16 cellular contexts compared by ENCODE assay signal in the genomic region with DNA sequence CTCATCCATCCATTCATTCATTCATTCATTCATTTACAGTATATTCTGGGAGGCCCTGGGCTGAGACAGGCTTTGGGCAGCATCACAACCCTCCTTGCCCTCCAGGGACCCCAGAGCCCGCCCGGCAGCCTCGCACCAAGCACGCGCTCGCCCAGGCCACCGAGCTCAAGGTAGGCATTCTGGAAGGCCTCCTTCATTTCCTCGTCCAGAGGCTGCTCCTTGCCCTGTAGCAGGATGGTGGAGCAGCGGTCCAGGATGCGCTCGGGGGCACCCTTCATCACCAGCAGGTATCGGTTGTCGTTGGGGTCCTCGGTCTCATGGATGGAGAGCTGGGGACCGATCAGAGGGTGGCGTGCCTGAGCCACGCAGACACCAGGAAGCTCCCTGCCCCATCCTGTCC. TPM values are rescaled to one million over a fixed set of nuclear protein-coding genes. Genes with fewer than 3 reads are reported as not detected.
DNase-seq lines count a peak whose midpoint lies in the region; ATAC-seq, FAIRE-seq and TF ChIP-seq lines count a peak whose summit lies in the region.
"Had no signal": no experiment of that assay in that cellular context is flagged by ENCODE, and none has a peak within 500 bp of the region (broad histone marks: within the 10 kb centered on the region; RNA-seq: fewer than 3 reads in every experiment).

No MANE protein-coding gene starts in this region.

- peak in 2 of 3 donors; percentile 40 for DNase-seq in right cardiac atrium
- DNase-seq in left cardiac atrium = no peak
- DNase-seq in K562 (ENCODE audit: extremely low read depth in 1 of 4, low spot score in 3 of 4) = no peak
- no peak for DNase-seq in neuronal stem cell (ENCODE audit: low spot score)
- DNase-seq: C1 segment of cervical spinal cord; Calu3; CD4-positive, alpha-beta memory T cell; COR-L47; DND-41; HFFc6 had no signal

- no peak for TF ChIP-seq EP300 in K562 (IDR thresholded peaks at IDR 0.05; ENCODE audit: low read length)

- H4K20me1 ChIP-seq in K562 (replicated peaks; ENCODE audit: control insufficient read depth, insufficient read depth, low read length) = peaks cover 2% of the 10 kb centered on the region

- no peak for TF ChIP-seq POLR2A in K562 (conservative IDR thresholded peaks at IDR 0.05)

- H3K4me2 ChIP-seq in K562 (ENCODE audit: insufficient read depth, low read length) (no peak overlapping the region), neuronal stem cell (ENCODE audit: insufficient read depth, low read length, poor library complexity, severe bottlenecking) (no peak overlapping the region)

- H3K4me3 ChIP-seq in right cardiac atrium (ENCODE audit: low read length) (no peak overlapping the region), K562 (no peak overlapping the region), neuronal stem cell (ENCODE audit: low read length in 2 of 2) (no peak overlapping the region)

- no peak overlapping the region for H2BK5ac ChIP-seq in neuronal stem cell (ENCODE audit: low read length)

- TF ChIP-seq CTCF in K562 (IDR thresholded peaks at IDR 0.05 in 2 of 3, conservative IDR thresholded peaks at IDR 0.05 in 1 of 3; ENCODE audit: insufficient read depth in 2 of 3, low read depth in 1 of 3, low read length in 3 of 3) = 0 out of 6 replicates have a peak, but pooled peaks of 1 of the 3 experiments have one; percentile 8

- no peaks in the 10 kb centered on the region for H3K4me1 ChIP-seq in right cardiac atrium (ENCODE audit: control insufficient read depth, insufficient read depth, low read length)
- peaks cover 0 to 15% of the 10 kb centered on the region in 2 experiments; a peak in 2 of 5 replicates for H3K4me1 ChIP-seq in K562 (replicated peaks in 1 of 2; ENCODE audit: control insufficient read depth in 2 of 2, insufficient read depth in 2 of 2, low read length in 2 of 2)
- H3K4me1 ChIP-seq in neuronal stem cell (ENCODE audit: control insufficient read depth in 2 of 2, insufficient read depth in 1 of 2, low read depth in 1 of 2, low read length in 2 of 2) = no peaks in the 10 kb centered on the region

- H4K8ac ChIP-seq in neuronal stem cell (ENCODE audit: low read depth, low read length) = no peak overlapping the region

- POLR2A ChIA-PET in K562 (lab: Yijun Ruan, JAX) = interaction anchor here (1.2 kb wide), 1 partner anchor 20 kb away, joined by 3 read pairs; a partner anchor contains a TSS

- peak overlapping the region; percentile 31 for H3K23ac ChIP-seq in neuronal stem cell (ENCODE audit: low read depth, low read length, poor library complexity)

- no peak overlapping the region; a peak in 1 of 4 replicates for H3K9ac ChIP-seq in K562 (ENCODE audit: insufficient read depth in 1 of 2, low read depth in 2 of 2, low read length in 2 of 2)
- peak overlapping the region; percentile 70 for H3K9ac ChIP-seq in neuronal stem cell (ENCODE audit: low read depth, low read length, poor library complexity)

- no peak overlapping the region for H3K14ac ChIP-seq in neuronal stem cell (ENCODE audit: low read length)

- H2AK5ac ChIP-seq in neuronal stem cell (ENCODE audit: low read depth, low read length) = no peak overlapping the region

- in situ Hi-C loops in K562 (cut with MboI) = no loop called here

- H3K27ac ChIP-seq in right cardiac atrium (ENCODE audit: low read length) = no peak overlapping the region
- no peak overlapping the region for H3K27ac ChIP-seq in K562 (ENCODE audit: extremely low read depth, low read depth, low read length)
- no peak overlapping the region for H3K27ac ChIP-seq in neuronal stem cell (replicated peaks; ENCODE audit: low read length)

- no peak overlapping the region for H2AFZ ChIP-seq in K562 (ENCODE audit: low read depth, low read length)
- H2AFZ ChIP-seq in neuronal stem cell (ENCODE audit: low read length) = no peak overlapping the region

- H3K79me2 ChIP-seq in K562 (ENCODE audit: control insufficient read depth, insufficient read depth, low read length) = no peaks in the 10 kb centered on the region

- WGBS in right cardiac atrium = 88% methylated on average over 17 of the region's 17 CpGs
- 8% methylated on average over 17 of the region's 17 CpGs for WGBS in K562 (ENCODE audit: insufficient coverage, low coverage, missing lambda C conversion rate)
- WGBS in neuronal stem cell (ENCODE audit: extremely low coverage in 2 of 2, insufficient read length in 2 of 2, insufficient replicate concordance in 1 of 2), 2 donors = no CpG with 5 or more reads among the region's 17 CpGs

- BruUV-seq in K562 (replicated peaks; lab: Mats Ljungman, UMichigan) = no TSS peak

- no peak overlapping the region for H3K18ac ChIP-seq in neuronal stem cell (ENCODE audit: low read length)

- no peak overlapping the region for H2BK15ac ChIP-seq in neuronal stem cell (ENCODE audit: low read length)

- no peak overlapping the region for H4K91ac ChIP-seq in neuronal stem cell (ENCODE audit: low read depth, low read length, poor library complexity)

- H3K4ac ChIP-seq in neuronal stem cell (ENCODE audit: low read length) = no peak overlapping the region

- TF ChIP-seq RAD21 in K562 (CRISPR knock-in tag; conservative IDR thresholded peaks at IDR 0.05 in 1 of 2, IDR thresholded peaks at IDR 0.05 in 1 of 2) = no peak

- H3K27me3 ChIP-seq in right cardiac atrium (ENCODE audit: control insufficient read depth, insufficient read depth) (no peaks in the 10 kb centered on the region), K562 (ENCODE audit: control insufficient read depth in 2 of 2, insufficient read depth in 2 of 2, low read length in 2 of 2) (peaks cover 34 to 57% of the 10 kb centered on the region in 2 experiments), neuronal stem cell (ENCODE audit: control insufficient read depth in 3 of 3, insufficient read depth in 3 of 3, low read depth in 1 of 3, low read length in 3 of 3) (no peaks in the 10 kb centered on the region)

- H3K36me3 ChIP-seq in K562 (ENCODE audit: control insufficient read depth, insufficient read depth, low read length) = no peaks in the 10 kb centered on the region
- H3K36me3 ChIP-seq in neuronal stem cell (replicated peaks in 1 of 2; ENCODE audit: control insufficient read depth in 2 of 2, insufficient read depth in 2 of 2, low read length in 2 of 2) = peaks cover 3 to 14% of the 10 kb centered on the region in 2 donors

- intact Hi-C loops in right cardiac atrium (cut with DNase I) = no loop called here
- intact Hi-C loops in left cardiac atrium (cut with DNase I) = no loop called here
- intact Hi-C loops in K562 (cut with micrococcal nuclease) = no loop called here

- H3K9me3 ChIP-seq in right cardiac atrium (ENCODE audit: control insufficient read depth, low read length) (no peaks in the 10 kb centered on the region), K562 (replicated peaks; ENCODE audit: control insufficient read depth, insufficient read depth, low read depth, low read length) (no peaks in the 10 kb centered on the region), neuronal stem cell (replicated peaks in 1 of 2; ENCODE audit: control insufficient read depth in 2 of 2, insufficient read depth in 1 of 2, low read depth in 1 of 2, low read length in 2 of 2) (no peaks in the 10 kb centered on the region)

- no peak overlapping the region for H2BK12ac ChIP-seq in neuronal stem cell (ENCODE audit: low read length)

- H2BK120ac ChIP-seq in neuronal stem cell (ENCODE audit: low read depth, low read length) = no peak overlapping the region

- ATAC-seq in right cardiac atrium (no peak), left cardiac atrium (no peak), K562 (no peak; the same call in 2 of the 3 replicates), HG02623 (IDR thresholded peaks at IDR 0.05; ENCODE audit: unreplicated experiment) (no peak), HG02840 (IDR thresholded peaks at IDR 0.05; ENCODE audit: low FRiP score, unreplicated experiment) (no peak)
- ATAC-seq: HCT116 had no signal

- FAIRE-seq in K562 (lab: Jason Lieb, UNC) = no peak
- FAIRE-seq: G401.6, GM12892 had no signal

- H3K79me1 ChIP-seq in neuronal stem cell (ENCODE audit: low read depth, low read length) = no peaks in the 10 kb centered on the region

- peaks cover 2% of the 10 kb centered on the region for H3K9me1 ChIP-seq in K562 (ENCODE audit: control insufficient read depth, insufficient read depth, low read length)

- CTCF ChIA-PET in K562 (lab: Yijun Ruan, JAX; ENCODE audit: low intra/inter-chr PET ratio) = interaction anchor here (0.6 kb wide), 1 partner anchor 142 kb away, joined by 4 read pairs; no protein-coding TSS in a partner anchor

RNA-seq across cellular contexts. Expression of a gene that starts 15.6 kb away (rescaled TPM):
- total RNA-seq in right cardiac atrium = 100 to 1,000 TPM; 194 to 295 (median 234) TPM
- 104 TPM for polyA plus RNA-seq in right cardiac atrium
- total RNA-seq in left cardiac atrium = 100 to 1,000 TPM; 235 to 274 TPM
- 0.35 and 2.3 TPM in 2 replicates for total RNA-seq in K562 (2011; cell fraction: chromatin; rRNA removed; ENCODE audit: low replicate concordance)
- 0.50 and 0.53 TPM in 2 replicates for total RNA-seq in K562 (2011; cell fraction: nucleolus; rRNA removed)
- 0.37 TPM in 1 of 2 replicates, not detected in the other for total RNA-seq in K562 (2011; cell fraction: nucleoplasm; rRNA removed)
- total RNA-seq in K562 (2014; rRNA removed) = 0.27 TPM in 1 of 2 replicates, not detected in the other
- 0.03 and 0.04 TPM in 2 replicates for total RNA-seq in K562 (2014; rRNA removed; fragmentation: Illumina TruSeq; extraction: Trizol)
- total RNA-seq in K562 (2015; rRNA removed; fragmentation: Illumina TruSeq; extraction: Trizol) = 0.15 TPM in 1 of 2 replicates, not detected in the other
- 0.56 and 1.0 TPM in 2 replicates for total RNA-seq in K562 (2021)
- 0.01 and 0.03 TPM in 2 replicates for polyA plus RNA-seq in K562 (2011; rRNA removed)
- polyA plus RNA-seq in K562 (2011; cell fraction: cytosol; rRNA removed) = 0.03 TPM in 1 of 2 replicates, not detected in the other
- polyA plus RNA-seq in K562 (2011; cell fraction: nucleus; rRNA removed) = 0.13 TPM in 1 of 2 replicates, not detected in the other
- polyA plus RNA-seq in K562 (2012) = 0.62 and 1.7 TPM in 2 replicates
- 0.30 and 0.60 TPM in 2 replicates for polyA plus RNA-seq in K562 (2014; fragmentation: Illumina TruSeq; extraction: Trizol)
- polyA plus RNA-seq in K562 (2014; fragmentation: Nextera tagmentation; extraction: Ambion mirVana) = not detected
- polyA plus RNA-seq in K562 (2014; rRNA removed) = 0.07 and 0.11 TPM in 2 replicates
- polyA minus RNA-seq in K562 (2011; rRNA and poly(A)+ RNA removed) = 0.06 and 0.11 TPM in 2 replicates
- polyA minus RNA-seq in K562 (2011; cell fraction: cytosol; rRNA and poly(A)+ RNA removed) = 0.19 TPM in 1 of 2 replicates, not detected in the other
- polyA minus RNA-seq in K562 (2011; cell fraction: nucleus; rRNA and poly(A)+ RNA removed) = 0.40 TPM in 1 of 2 replicates, not detected in the other
- polyA plus RNA-seq in neuronal stem cell (2013, experiment 1 of 2) = 2.5 TPM
- 2.6 TPM for polyA plus RNA-seq in neuronal stem cell (2013, experiment 2 of 2)

RNA-seq across cellular contexts. Expression of a gene that starts 19.3 kb away (rescaled TPM):
- total RNA-seq in right cardiac atrium (100 to 1,000 TPM in 1 of 4 donors, 10 to 100 TPM in 3; 79.6 to 113 (median 90.3) TPM), left cardiac atrium (100 to 1,000 TPM in 1 of 2 donors, 10 to 100 TPM in 1; 91.4 to 117 TPM), K562 (2014; rRNA removed) (24.5 and 32.7 TPM in 2 replicates), K562 (2014; rRNA removed; fragmentation: Illumina TruSeq; extraction: Trizol) (2.5 and 4.6 TPM in 2 replicates), K562 (2015; rRNA removed; fragmentation: Illumina TruSeq; extraction: Trizol) (7.1 and 7.2 TPM in 2 replicates), K562 (2021) (23.2 and 24.0 TPM in 2 replicates)
- polyA plus RNA-seq in right cardiac atrium (140 TPM), K562 (2011; rRNA removed) (17.7 and 36.3 TPM in 2 replicates), K562 (2014; fragmentation: Illumina TruSeq; extraction: Trizol) (2.4 and 7.8 TPM in 2 replicates), K562 (2014; fragmentation: Nextera tagmentation; extraction: Ambion mirVana) (1 to 10 TPM; 5.2 to 9.3 TPM), K562 (2014; rRNA removed) (28.1 and 44.0 TPM in 2 replicates)
- total RNA-seq in K562 (2011; cell fraction: chromatin; rRNA removed; ENCODE audit: low replicate concordance) = 19.9 and 51.2 TPM in 2 replicates
- total RNA-seq in K562 (2011; cell fraction: nucleolus; rRNA removed) = 69.7 and 71.9 TPM in 2 replicates
- total RNA-seq in K562 (2011; cell fraction: nucleoplasm; rRNA removed) = 51.7 and 54.7 TPM in 2 replicates
- polyA plus RNA-seq in K562 (2011; cell fraction: cytosol; rRNA removed) = 84.6 and 116 TPM in 2 replicates
- 38.9 and 57.8 TPM in 2 replicates for polyA plus RNA-seq in K562 (2011; cell fraction: nucleus; rRNA removed)
- polyA plus RNA-seq in K562 (2012) = 22.9 and 60.5 TPM in 2 replicates
- polyA minus RNA-seq in K562 (2011; rRNA and poly(A)+ RNA removed) = 8.2 and 10.6 TPM in 2 replicates
- polyA minus RNA-seq in K562 (2011; cell fraction: cytosol; rRNA and poly(A)+ RNA removed) = 7.3 and 10.4 TPM in 2 replicates
- polyA minus RNA-seq in K562 (2011; cell fraction: nucleus; rRNA and poly(A)+ RNA removed) = 12.3 and 23.0 TPM in 2 replicates
- 83.3 TPM for polyA plus RNA-seq in neuronal stem cell (2013, experiment 1 of 2)
- 90.0 TPM for polyA plus RNA-seq in neuronal stem cell (2013, experiment 2 of 2)

RNA-seq across cellular contexts. Expression of a gene that starts 50.2 kb away (rescaled TPM):
- total RNA-seq in right cardiac atrium (under 1 TPM in 1 of 4 donors, not detected in 3; 0.20 TPM), left cardiac atrium (under 1 TPM in 1 of 2 donors, not detected in 1; 0.16 TPM), K562 (2014; rRNA removed) (0.16 and 0.32 TPM in 2 replicates), K562 (2014; rRNA removed; fragmentation: Illumina TruSeq; extraction: Trizol) (0.10 TPM in 1 of 2 replicates, not detected in the other), K562 (2015; rRNA removed; fragmentation: Illumina TruSeq; extraction: Trizol) (0.11 TPM in 1 of 2 replicates, not detected in the other), K562 (2021) (0.67 and 0.75 TPM in 2 replicates)
- polyA plus RNA-seq in right cardiac atrium (0.02 TPM), K562 (2011; rRNA removed) (0.07 and 0.32 TPM in 2 replicates), K562 (2014; fragmentation: Illumina TruSeq; extraction: Trizol) (0.31 and 0.50 TPM in 2 replicates), K562 (2014; fragmentation: Nextera tagmentation; extraction: Ambion mirVana) (not detected), K562 (2014; rRNA removed) (0.31 and 0.33 TPM in 2 replicates)
- total RNA-seq in K562 (2011; cell fraction: chromatin; rRNA removed; ENCODE audit: low replicate concordance) = 0.63 and 1.7 TPM in 2 replicates
- 0.79 and 1.3 TPM in 2 replicates for total RNA-seq in K562 (2011; cell fraction: nucleolus; rRNA removed)
- 0.73 and 1.1 TPM in 2 replicates for total RNA-seq in K562 (2011; cell fraction: nucleoplasm; rRNA removed)
- polyA plus RNA-seq in K562 (2011; cell fraction: cytosol; rRNA removed) = 0.22 and 0.25 TPM in 2 replicates
- 2.9 and 3.3 TPM in 2 replicates for polyA plus RNA-seq in K562 (2011; cell fraction: nucleus; rRNA removed)
- polyA plus RNA-seq in K562 (2012) = 0.76 and 0.94 TPM in 2 replicates
- polyA minus RNA-seq in K562 (2011; rRNA and poly(A)+ RNA removed) = not detected in 2 replicates
- not detected in 2 replicates for polyA minus RNA-seq in K562 (2011; cell fraction: cytosol; rRNA and poly(A)+ RNA removed)
- 0.40 and 0.67 TPM in 2 replicates for polyA minus RNA-seq in K562 (2011; cell fraction: nucleus; rRNA and poly(A)+ RNA removed)
- 0.47 TPM for polyA plus RNA-seq in neuronal stem cell (2013, experiment 1 of 2)
- 0.44 TPM for polyA plus RNA-seq in neuronal stem cell (2013, experiment 2 of 2)
- total RNA-seq: H4 had no signal

Comparison
In these comparisons a context has a peak if more than half of its experiments do, and no peak if none do; other contexts are left out.
1. DNase-seq: peak in right cardiac atrium (2 of 3); none in left cardiac atrium (single experiment), K562 (0 of 4) and neuronal stem cell (single experiment).
2. RNA of a gene that starts 15.6 kb away (total RNA-seq): 235 to 274 TPM in left cardiac atrium and 194 to 295 TPM in right cardiac atrium; 0.03 to 2.3 TPM in K562; every median in the first group is over 10 times any median in the second.